8 cellular contexts compared by ENCODE assay signal in the genomic region with DNA sequence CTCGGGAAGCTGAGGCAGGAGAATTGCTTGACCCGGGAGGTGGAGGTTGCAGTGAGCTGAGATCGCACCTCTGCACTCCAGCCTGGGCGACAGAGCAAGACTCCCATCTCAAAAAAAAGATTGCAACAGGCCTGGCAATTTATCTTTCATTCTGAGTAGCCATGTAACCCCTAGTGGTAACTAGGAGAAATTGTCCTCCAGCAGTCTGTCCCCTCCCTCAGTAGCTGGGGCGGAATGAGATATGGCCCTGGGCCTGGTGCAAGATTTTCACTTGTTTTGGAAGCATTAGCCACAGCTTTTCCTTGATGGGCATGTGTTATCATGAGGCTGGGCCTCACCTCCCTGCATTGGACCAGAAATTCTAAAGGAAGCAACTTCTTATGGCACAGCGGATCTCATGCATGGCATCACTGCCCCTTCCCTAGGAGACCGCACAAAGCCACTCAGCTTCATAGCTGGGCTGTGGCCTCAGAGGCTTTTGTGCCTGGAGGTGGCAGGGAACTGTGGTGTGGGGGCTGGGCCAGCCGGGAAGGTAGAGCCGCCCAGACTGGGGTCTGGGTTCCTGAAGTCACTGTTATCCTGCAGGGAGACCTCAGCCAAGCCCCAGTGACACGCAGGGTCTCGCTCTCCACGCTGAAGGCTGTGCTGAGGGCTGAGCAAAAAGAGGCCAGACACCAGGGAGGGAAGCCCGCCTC. TPM values are rescaled to one million over a fixed set of nuclear protein-coding genes. Genes with fewer than 3 reads are reported as not detected.
DNase-seq lines count a peak whose midpoint lies in the region; ATAC-seq and TF ChIP-seq lines count a peak whose summit lies in the region.
"Had no signal": no experiment of that assay in that cellular context is flagged by ENCODE, and none has a peak within 500 bp of the region (broad histone marks: within the 10 kb centered on the region; RNA-seq: fewer than 3 reads in every experiment).

No MANE protein-coding gene starts in this region.

- peaks cover 8% of the 10 kb centered on the region for H3F3A ChIP-seq in neural progenitor cell (ENCODE audit: low read depth)

- ATAC-seq in GM18858 (IDR thresholded peaks at IDR 0.05; ENCODE audit: unreplicated experiment): no peak

- H4K20me1 ChIP-seq in neural progenitor cell (ENCODE audit: low read depth): peaks cover 9% of the 10 kb centered on the region

- no peaks in the 10 kb centered on the region for H3K36me3 ChIP-seq in neural progenitor cell

- H2AFZ ChIP-seq in neural progenitor cell (replicated peaks): peak overlapping the region; percentile 1

- H3K4me3 Mint-ChIP-seq in neural progenitor cell: no peak overlapping the region
- H3K4me3 Mint-ChIP-seq: T-helper 1 cell treated with Interleukin-12 subunit alpha and Interleukin-12 subunit beta and Interleukin-4 antibody, amounts not matched to agents 30 μg/mL and 1 μg/mL, for 36 hours had no signal

- H3K9ac ChIP-seq in neural progenitor cell: no peak overlapping the region

- H3K36me3 Mint-ChIP-seq in neural progenitor cell: no peaks in the 10 kb centered on the region

- H3K4me1 ChIP-seq in neural progenitor cell: peaks cover 24% of the 10 kb centered on the region

- no peak overlapping the region for H3K27ac ChIP-seq in neural progenitor cell

- peaks cover 24% of the 10 kb centered on the region for H3K4me1 Mint-ChIP-seq in neural progenitor cell

- H3K4me3 ChIP-seq in neural progenitor cell: no peak overlapping the region

- TF ChIP-seq CTCF in neural progenitor cell (IDR thresholded peaks at IDR 0.05): peak; percentile 60

- no peaks in the 10 kb centered on the region for H3K9me3 Mint-ChIP-seq in neural progenitor cell
- H3K9me3 Mint-ChIP-seq: T-helper 1 cell treated with Interleukin-12 subunit alpha and Interleukin-12 subunit beta and Interleukin-4 antibody, amounts not matched to agents 30 μg/mL and 1 μg/mL, for 36 hours had no signal

- H3K27me3 Mint-ChIP-seq in neural progenitor cell (ENCODE audit: insufficient read depth, low read depth): peaks cover 6% of the 10 kb centered on the region

- peak overlapping the region; percentile 21 for H3K4me2 ChIP-seq in neural progenitor cell

- H3K9me3 ChIP-seq in neural progenitor cell (ENCODE audit: low read depth): no peaks in the 10 kb centered on the region

- DNase-seq in GM19238 (ENCODE audit: insufficient read length, low spot score) (peak; percentile 48), NCI-H460 (ENCODE audit: extremely low read depth, low read depth) (peak; percentile 26), dermis blood vessel endothelial cell (peak; percentile 53), neural progenitor cell (ENCODE audit: low spot score) (peak; percentile 58), Ammon's horn (ENCODE audit: low spot score) (no peak), activated gamma-delta T cell (lab: John Stamatoyannopoulos, UW) (no peak)

- no peaks in the 10 kb centered on the region for H3K79me2 ChIP-seq in neural progenitor cell (ENCODE audit: low read depth)

- H3K27ac Mint-ChIP-seq in neural progenitor cell: peak overlapping the region; percentile 63
- H3K27ac Mint-ChIP-seq: T-helper 1 cell treated with Interleukin-12 subunit alpha and Interleukin-12 subunit beta and Interleukin-4 antibody, amounts not matched to agents 30 μg/mL and 1 μg/mL, for 36 hours had no signal

- no peaks in the 10 kb centered on the region for H3K27me3 ChIP-seq in neural progenitor cell

RNA-seq across cellular contexts. Expression of gene NATD1, which starts 13.4 kb away (rescaled TPM):
- total RNA-seq in NCI-H460 (2014; rRNA removed; shearing (Covaris generic)): 2.2 TPM in 2 replicates
- 0.11 and 0.65 TPM in 2 replicates for polyA plus RNA-seq in NCI-H460 (2014; cell fraction: nucleus; rRNA removed)
- total RNA-seq in dermis blood vessel endothelial cell: 4.1 and 8.2 TPM in 2 replicates
- total RNA-seq in neural progenitor cell (ENCODE audit: low replicate concordance): 4.3 and 7.8 TPM in 2 replicates

RNA-seq across cellular contexts. Expression of gene TMEM11, which starts 25.9 kb away (rescaled TPM):
- 26.1 and 27.0 TPM in 2 replicates for total RNA-seq in NCI-H460 (2014; rRNA removed; shearing (Covaris generic))
- polyA plus RNA-seq in NCI-H460 (2014; cell fraction: nucleus; rRNA removed): 14.2 and 22.0 TPM in 2 replicates
- total RNA-seq in dermis blood vessel endothelial cell (20.4 and 30.0 TPM in 2 replicates), neural progenitor cell (ENCODE audit: low replicate concordance) (17.3 and 20.9 TPM in 2 replicates)

RNA-seq across cellular contexts. Expression of gene MAP2K3, which starts 44.7 kb away (rescaled TPM):
- 18.6 and 23.9 TPM in 2 replicates for total RNA-seq in NCI-H460 (2014; rRNA removed; shearing (Covaris generic))
- 45.0 and 68.6 TPM in 2 replicates for polyA plus RNA-seq in NCI-H460 (2014; cell fraction: nucleus; rRNA removed)
- total RNA-seq in dermis blood vessel endothelial cell (20.8 and 39.0 TPM in 2 replicates), neural progenitor cell (ENCODE audit: low replicate concordance) (3.5 and 9.4 TPM in 2 replicates)

Comparison
In these comparisons a context has a peak if more than half of its experiments do, and no peak if none do; other contexts are left out.
1. DNase-seq: peak in GM19238 (single experiment), NCI-H460 (single experiment), dermis blood vessel endothelial cell (single experiment) and neural progenitor cell (single experiment); none in Ammon's horn (single experiment) and activated gamma-delta T cell (single experiment).